9 cellular contexts compared by ENCODE assay signal in the genomic region with DNA sequence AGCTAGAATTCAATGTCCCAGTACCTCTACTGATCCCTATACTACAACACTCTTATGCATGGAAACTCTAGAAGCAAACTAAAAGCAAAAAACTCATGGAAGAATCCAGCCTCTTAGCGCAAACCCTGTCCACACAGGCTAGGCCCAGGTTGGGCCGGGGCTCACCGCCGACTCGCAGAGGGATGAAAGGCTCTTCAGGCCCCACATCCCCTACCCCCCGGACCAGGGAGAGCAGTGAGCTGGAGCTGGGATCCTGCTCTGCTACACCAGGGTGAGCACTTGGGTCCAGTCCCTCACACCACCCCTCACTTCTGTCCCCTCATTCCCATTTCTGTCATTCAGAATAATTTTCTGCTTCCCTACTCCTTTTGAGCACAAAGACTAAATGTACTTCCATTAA. TPM values are rescaled to one million over a fixed set of nuclear protein-coding genes. Genes with fewer than 3 reads are reported as not detected.
DNase-seq lines count a peak whose midpoint lies in the region; ATAC-seq and TF ChIP-seq lines count a peak whose summit lies in the region.
"Had no signal": no experiment of that assay in that cellular context is flagged by ENCODE, and none has a peak within 500 bp of the region (broad histone marks: within the 10 kb centered on the region; RNA-seq: fewer than 3 reads in every experiment).

No MANE protein-coding gene starts in this region.

- H3K4me3 Mint-ChIP-seq in Caco-2 (ENCODE audit: unreplicated experiment), result no peak overlapping the region

- BruUV-seq in Caco-2 (replicated peaks; lab: Mats Ljungman, UMichigan) (no TSS peak), PC-3 (replicated peaks; lab: Mats Ljungman, UMichigan) (no TSS peak)

- H3K9ac ChIP-seq in PC-3 (ENCODE audit: low read length) (no peak overlapping the region), endocrine pancreas (ENCODE audit: control insufficient read depth, insufficient read depth, low read length) (peak overlapping the region; percentile 35)

- H3K27ac ChIP-seq in PC-3 (ENCODE audit: low read length), result no peak overlapping the region
- peak overlapping the region; percentile 11 for H3K27ac ChIP-seq in osteoblast (ENCODE audit: low read depth, low read length)

- no peak overlapping the region for H2AFZ ChIP-seq in PC-3 (ENCODE audit: low read length)
- no peak overlapping the region for H2AFZ ChIP-seq in osteoblast (ENCODE audit: low read length)

- H3K4me1 ChIP-seq in Caco-2, result no peaks in the 10 kb centered on the region
- peaks cover 12% of the 10 kb centered on the region for H3K4me1 ChIP-seq in PC-3 (ENCODE audit: insufficient read depth, low read length)
- no peaks in the 10 kb centered on the region for H3K4me1 ChIP-seq in endocrine pancreas (ENCODE audit: control insufficient read depth, insufficient read depth, low read length)
- H3K4me1 ChIP-seq in osteoblast (ENCODE audit: insufficient read depth, low read length), result peaks cover 46% of the 10 kb centered on the region

- intact Hi-C loops in Caco-2 (cut with micrococcal nuclease; ENCODE audit: unreplicated experiment) (no loop called here), PC-3 (cut with micrococcal nuclease) (no loop called here)

- TF ChIP-seq CTCF in Caco-2 (IDR thresholded peaks at IDR 0.05; ENCODE audit: insufficient read depth in 1 of 2, low read depth in 1 of 2, low read length in 1 of 2, severe bottlenecking in 1 of 2, unreplicated experiment in 1 of 2) (no peak), PC-3 (conservative IDR thresholded peaks at IDR 0.05; ENCODE audit: low read depth, low read length) (no peak), osteoblast (IDR thresholded peaks at IDR 0.05; ENCODE audit: extremely low read depth, low read depth, low read length) (no peak), GM20000 (IDR thresholded peaks at IDR 0.05; ENCODE audit: extremely low read depth, missing control alignments) (no peak)

- H3K4me3 ChIP-seq in Caco-2 (ENCODE audit: low read depth, low read length) (no peak overlapping the region), PC-3 (ENCODE audit: low read length) (no peak overlapping the region), endocrine pancreas (ENCODE audit: control insufficient read depth, insufficient read depth, low read length) (no peak overlapping the region), osteoblast (ENCODE audit: insufficient read depth, low read length) (peak overlapping the region; percentile 99)

- peaks cover 51% of the 10 kb centered on the region for H3K36me3 Mint-ChIP-seq in Caco-2 (ENCODE audit: insufficient read depth, unreplicated experiment)

- peaks cover 9% of the 10 kb centered on the region for H3K4me1 Mint-ChIP-seq in Caco-2 (ENCODE audit: low read depth, unreplicated experiment)

- H3K9me2 ChIP-seq in PC-3 (replicated peaks; ENCODE audit: low read length), result no peaks in the 10 kb centered on the region

- H3K27me3 ChIP-seq in Caco-2 (replicated peaks; ENCODE audit: control insufficient read depth, insufficient read depth, low read length) (no peaks in the 10 kb centered on the region), PC-3 (ENCODE audit: low read length) (no peaks in the 10 kb centered on the region), endocrine pancreas (ENCODE audit: control insufficient read depth, insufficient read depth, low read length) (no peaks in the 10 kb centered on the region), osteoblast (ENCODE audit: insufficient read depth, low read length) (no peaks in the 10 kb centered on the region)

- H3K36me3 ChIP-seq in Caco-2 (ENCODE audit: control insufficient read depth, insufficient read depth, low read length) (no peaks in the 10 kb centered on the region; the same call in 1 of the 2 replicates), PC-3 (ENCODE audit: low read depth, low read length) (peaks cover 17% of the 10 kb centered on the region), endocrine pancreas (ENCODE audit: control insufficient read depth, insufficient read depth, low read length) (no peaks in the 10 kb centered on the region), osteoblast (ENCODE audit: insufficient read depth, low read length) (peaks cover 42% of the 10 kb centered on the region)

- no peaks in the 10 kb centered on the region for H3K9me3 ChIP-seq in Caco-2
- H3K9me3 ChIP-seq in PC-3 (ENCODE audit: low read length), result no peaks in the 10 kb centered on the region
- H3K9me3 ChIP-seq in endocrine pancreas (ENCODE audit: control insufficient read depth, low read length), result no peaks in the 10 kb centered on the region
- H3K9me3 ChIP-seq in osteoblast (ENCODE audit: low read depth, low read length), result no peaks in the 10 kb centered on the region

- H3K27me3 Mint-ChIP-seq in Caco-2 (ENCODE audit: insufficient read depth, unreplicated experiment), result peaks cover 3% of the 10 kb centered on the region

- H3K9me3 Mint-ChIP-seq in Caco-2 (ENCODE audit: unreplicated experiment), result no peaks in the 10 kb centered on the region

- POLR2A ChIA-PET in Caco-2 (lab: Charles Lee) (no interaction called here), PC-3 (lab: Charles Lee; ENCODE audit: unreplicated experiment) (no interaction called here)

- peaks cover 38% of the 10 kb centered on the region for H3K79me2 ChIP-seq in PC-3 (ENCODE audit: low read length)
- peaks cover 50% of the 10 kb centered on the region for H3K79me2 ChIP-seq in osteoblast (ENCODE audit: insufficient read depth, low read length)

- DNase-seq in Caco-2 (no peak), PC-3 (no peak), osteoblast (ENCODE audit: insufficient read length, low spot score, missing footprints) (peak; percentile 79), superior temporal gyrus (ENCODE audit: extremely low spot score) (no peak), GM20000 (ENCODE audit: low spot score) (no peak), SW480 (ENCODE audit: low spot score) (no peak)
- DNase-seq: anterior cingulate cortex, NCI-H1092 had no signal

- no peaks in the 10 kb centered on the region for H4K20me1 ChIP-seq in PC-3 (ENCODE audit: low read length)
- H4K20me1 ChIP-seq in osteoblast (ENCODE audit: insufficient read depth, low read length), result peaks cover 29% of the 10 kb centered on the region

- ATAC-seq in PC-3, result no peak

- H3F3A ChIP-seq in PC-3 (ENCODE audit: low read length, unreplicated experiment), result no peaks in the 10 kb centered on the region

- CTCF ChIA-PET in Caco-2 (lab: Charles Lee), result no interaction called here
- CTCF ChIA-PET in PC-3 (lab: Charles Lee), result no interaction called here

- peak overlapping the region; percentile 34 for H3K27ac Mint-ChIP-seq in Caco-2 (ENCODE audit: unreplicated experiment)

- H3K4me2 ChIP-seq in PC-3 (ENCODE audit: low read length) (peak overlapping the region; percentile 95), osteoblast (ENCODE audit: insufficient read depth, low read length) (peak overlapping the region; percentile 97)

RNA-seq across cellular contexts. Expression of a gene that starts 2.0 kb away (rescaled TPM):
- 237 and 249 TPM in 2 replicates for total RNA-seq in Caco-2 (2022)
- 244 and 258 TPM in 2 replicates for total RNA-seq in PC-3 (2014; rRNA removed)
- 202 and 235 TPM in 2 replicates for total RNA-seq in osteoblast

RNA-seq across cellular contexts. Expression of a gene that starts 9.0 kb away (rescaled TPM):
- total RNA-seq in Caco-2 (2022), result 0.30 and 0.43 TPM in 2 replicates
- 0.69 and 0.75 TPM in 2 replicates for total RNA-seq in PC-3 (2014; rRNA removed)
- 137 and 138 TPM in 2 replicates for total RNA-seq in osteoblast

RNA-seq across cellular contexts. Expression of a gene that starts 17.1 kb away (rescaled TPM):
- total RNA-seq in Caco-2 (2022) (7.9 and 9.3 TPM in 2 replicates), PC-3 (2014; rRNA removed) (10.6 and 11.0 TPM in 2 replicates), osteoblast (0.29 and 0.36 TPM in 2 replicates)

RNA-seq across cellular contexts. Expression of a gene that starts 18.0 kb away (rescaled TPM):
- total RNA-seq in Caco-2 (2022) (31.4 and 34.1 TPM in 2 replicates), PC-3 (2014; rRNA removed) (14.1 and 19.2 TPM in 2 replicates), osteoblast (24.6 and 26.8 TPM in 2 replicates)

RNA-seq across cellular contexts. Expression of a gene that starts 36.7 kb away (rescaled TPM):
- 85.0 and 85.4 TPM in 2 replicates for total RNA-seq in Caco-2 (2022)
- total RNA-seq in PC-3 (2014; rRNA removed), result 43.0 and 56.1 TPM in 2 replicates
- 50.3 and 50.7 TPM in 2 replicates for total RNA-seq in osteoblast

Comparison
In these comparisons a context has a peak if more than half of its experiments do, and no peak if none do; other contexts are left out.
1. RNA of a gene that starts 9.0 kb away (total RNA-seq): 137 to 138 TPM in osteoblast; 0.69 to 0.75 TPM in PC-3 and 0.30 to 0.43 TPM in Caco-2; every median in the first group is over 10 times any median in the second.